9 cellular contexts compared by ENCODE assay signal in genomic region chr1:246280551-246280950, GRCh38.
DNase-seq lines count a peak whose midpoint lies in the region; ATAC-seq, FAIRE-seq and TF ChIP-seq lines count a peak whose summit lies in the region.
"Had no signal": no experiment of that assay in that cellular context is flagged by ENCODE, and none has a peak within 500 bp of the region (broad histone marks: within the 10 kb centered on the region; RNA-seq: fewer than 3 reads in every experiment).

No MANE protein-coding gene starts in this region.

- no peaks in the 10 kb centered on the region for H3K9me3 ChIP-seq in kidney (ENCODE audit: control insufficient read depth in 1 of 2, low read length in 2 of 2)
- H3K9me3 ChIP-seq: SJSA1 had no signal

- H3K36me3 Mint-ChIP-seq in neural crest cell (ENCODE audit: low read depth), result no peaks in the 10 kb centered on the region

- H3K4me1 Mint-ChIP-seq in neural crest cell, result peaks cover 8% of the 10 kb centered on the region

- no peaks in the 10 kb centered on the region for H3K27me3 Mint-ChIP-seq in neural crest cell (ENCODE audit: low read depth)

- DNase-seq in DMS 273 (lab: John Stamatoyannopoulos, UW; ENCODE audit: unreplicated experiment) (peak; percentile 22), DMS 273 treated with DMSO at 0.1 percent for 48 hours (lab: John Stamatoyannopoulos, UW) (no peak), MV-4-11 (lab: John Stamatoyannopoulos, UW) (peak; percentile 56), astrocyte of the cerebellum (ENCODE audit: low read depth) (peak; percentile 35), neural crest cell (ENCODE audit: low read depth, low spot score) (no peak), hippocampal formation (lab: John Stamatoyannopoulos, UW) (no peak), kidney (no peak)

- TF ChIP-seq CTCF in astrocyte of the cerebellum (IDR thresholded peaks at IDR 0.05; ENCODE audit: low read depth, low read length, missing control alignments), result peak; percentile 22
- TF ChIP-seq CTCF in neural crest cell (conservative IDR thresholded peaks at IDR 0.05), result peak; percentile 62
- no peak for TF ChIP-seq CTCF in kidney (IDR thresholded peaks at IDR 0.05; ENCODE audit: borderline replicate concordance, extremely low read depth, insufficient read depth)

- no peak overlapping the region for H3K4me3 Mint-ChIP-seq in neural crest cell

- no peak overlapping the region for H3K27ac Mint-ChIP-seq in neural crest cell (ENCODE audit: unreplicated experiment)

- in situ Hi-C loops in astrocyte of the cerebellum (cut with HindIII; ENCODE audit: low sequenced_read_pairs), result no loop called here

- no peaks in the 10 kb centered on the region for H3K4me1 ChIP-seq in kidney (ENCODE audit: control insufficient read depth in 1 of 2, insufficient read depth in 1 of 2, low read depth in 1 of 2, low read length in 2 of 2)
- H3K4me1 ChIP-seq: SJSA1 had no signal

- no peak overlapping the region for H3K4me3 ChIP-seq in astrocyte of the cerebellum (ENCODE audit: low read depth, low read length)
- H3K4me3 ChIP-seq in kidney (ENCODE audit: low read length in 2 of 2), result no peak overlapping the region
- H3K4me3 ChIP-seq: SJSA1 had no signal

- no peak overlapping the region for H3K27ac ChIP-seq in kidney (ENCODE audit: low read depth in 2 of 2, low read length in 2 of 2)
- H3K27ac ChIP-seq: SJSA1 had no signal

- no peak for FAIRE-seq in kidney (lab: Jason Lieb, UNC)

- ATAC-seq in GM19452 (IDR thresholded peaks at IDR 0.05; ENCODE audit: unreplicated experiment), result no peak

- no peak overlapping the region for H3K9ac ChIP-seq in kidney (ENCODE audit: low read length in 2 of 2)

- no peaks in the 10 kb centered on the region for H3K36me3 ChIP-seq in kidney (ENCODE audit: control insufficient read depth in 1 of 2, insufficient read depth in 2 of 2, low read length in 2 of 2)
- H3K36me3 ChIP-seq: SJSA1 had no signal

- intact Hi-C loops in kidney (cut with DNase I), result no loop called here

- peaks cover 2% of the 10 kb centered on the region for H3K9me3 Mint-ChIP-seq in neural crest cell

Comparison
In these comparisons a context has a peak if more than half of its experiments do, and no peak if none do; other contexts are left out.
1. DNase-seq: peak in DMS 273 (single experiment), MV-4-11 (single experiment) and astrocyte of the cerebellum (single experiment); none in DMS 273 treated with DMSO at 0.1 percent for 48 hours (single experiment), neural crest cell (single experiment), hippocampal formation (0 of 2) and kidney (single experiment).